Comparison of ENCODE assay signal across 11 cellular contexts in the genomic region with DNA sequence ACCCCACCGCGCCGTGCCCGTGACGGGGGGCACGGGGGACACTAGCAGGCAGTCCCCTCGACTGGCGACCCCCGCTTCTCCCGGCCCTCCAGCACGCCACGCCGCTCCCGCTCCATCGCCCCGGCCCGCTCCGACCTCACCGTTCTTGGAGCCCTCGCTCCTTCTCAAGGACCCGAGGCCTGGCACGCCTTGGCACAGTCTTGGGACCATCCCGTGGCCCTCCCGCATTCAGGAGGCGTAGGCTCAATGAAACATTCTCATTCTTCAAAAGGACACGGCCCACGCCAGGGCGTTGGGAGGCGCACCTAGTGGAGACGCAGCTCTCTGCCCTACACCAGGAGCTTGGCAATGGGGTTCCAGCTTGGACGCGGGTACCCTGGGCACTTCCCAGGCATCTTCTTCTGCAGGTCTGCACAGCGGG. TPM values are rescaled to one million over a fixed set of nuclear protein-coding genes. Genes with fewer than 3 reads are reported as not detected.
A peak's percentile ranks its signal among the peaks of the same experiment; 100 is the strongest.
DNase-seq lines count a peak whose midpoint lies in the region; ATAC-seq and TF ChIP-seq lines count a peak whose summit lies in the region.
"Had no signal": no experiment of that assay in that cellular context is flagged by ENCODE, and none has a peak within 500 bp of the region (broad histone marks: within the 10 kb centered on the region; RNA-seq: fewer than 3 reads in every experiment).

No MANE protein-coding gene starts in this region.

- H3K9me3 ChIP-seq in CD4-positive, CD25-positive, alpha-beta regulatory T cell (ENCODE audit: control insufficient read depth in 2 of 2, low read length in 2 of 2): no peaks in the 10 kb centered on the region
- H3K9me3 ChIP-seq in HUES6 (ENCODE audit: control insufficient read depth, insufficient read depth, low read depth, low read length): no peaks in the 10 kb centered on the region
- no peaks in the 10 kb centered on the region for H3K9me3 ChIP-seq in neural progenitor cell (ENCODE audit: low read depth)

- peaks cover 23% of the 10 kb centered on the region for H3K36me3 ChIP-seq in CD4-positive, CD25-positive, alpha-beta regulatory T cell (ENCODE audit: control insufficient read depth, insufficient read depth, low read length)
- H3K36me3 ChIP-seq in HUES6 (ENCODE audit: control insufficient read depth, insufficient read depth, low read length) (peaks cover 26% of the 10 kb centered on the region), neural progenitor cell (no peaks in the 10 kb centered on the region)

- H3K27me3 ChIP-seq in CD4-positive, CD25-positive, alpha-beta regulatory T cell (ENCODE audit: control insufficient read depth, insufficient read depth, low read length): no peaks in the 10 kb centered on the region
- peaks cover 18% of the 10 kb centered on the region for H3K27me3 ChIP-seq in HUES6 (ENCODE audit: control insufficient read depth, insufficient read depth, low read length)
- H3K27me3 ChIP-seq in neural progenitor cell: peaks cover 14% of the 10 kb centered on the region

- no peaks in the 10 kb centered on the region for H3K4me1 ChIP-seq in CD4-positive, CD25-positive, alpha-beta regulatory T cell (ENCODE audit: control insufficient read depth, insufficient read depth, low read length, poor library complexity, severe bottlenecking)
- H3K4me1 ChIP-seq in HUES6 (ENCODE audit: control insufficient read depth, insufficient read depth, low read length) (peaks cover 4% of the 10 kb centered on the region; the same call in 1 of the 2 replicates), neural progenitor cell (peaks cover 22% of the 10 kb centered on the region)

- no peak for DNase-seq in CD4-positive, CD25-positive, alpha-beta regulatory T cell
- DNase-seq in cerebellum (ENCODE audit: low spot score) (peak; percentile 43), neural progenitor cell (ENCODE audit: low spot score) (peak; percentile 38), cerebellar nuclear complex (lab: John Stamatoyannopoulos, UW) (no peak), NCI-H128 (lab: John Stamatoyannopoulos, UW; ENCODE audit: unreplicated experiment) (no peak), SHP77 (lab: John Stamatoyannopoulos, UW) (no peak)
- DNase-seq: activated CD4-positive, alpha-beta T cell treated with anti-CD3 and anti-CD28 coated beads, Interleukin-2, amount 50 U/mL, for 48 hours; stimulated activated CD4-positive, alpha-beta T cell treated with anti-CD3 and anti-CD28 coated beads, Interleukin-4, amount 100 ng/mL, for 24 hours had no signal

- H3K4me3 ChIP-seq in CD4-positive, CD25-positive, alpha-beta regulatory T cell (ENCODE audit: low read depth, low read length): no peak overlapping the region
- H3K4me3 ChIP-seq in HUES6 (ENCODE audit: low read depth, low read length) (peak overlapping the region; percentile 41), neural progenitor cell (peak overlapping the region; percentile 50)

- H2AFZ ChIP-seq in neural progenitor cell (replicated peaks): peak overlapping the region; percentile 45

- no peaks in the 10 kb centered on the region for H3K9me3 Mint-ChIP-seq in CD4-positive, CD25-positive, alpha-beta regulatory T cell
- H3K9me3 Mint-ChIP-seq in neural progenitor cell: no peaks in the 10 kb centered on the region

- H3K27ac ChIP-seq in CD4-positive, CD25-positive, alpha-beta regulatory T cell (ENCODE audit: insufficient read depth, low read length, poor library complexity, severe bottlenecking): no peak overlapping the region
- H3K27ac ChIP-seq in HUES6 (ENCODE audit: low read depth, low read length) (no peak overlapping the region), neural progenitor cell (no peak overlapping the region)
- H3K27ac ChIP-seq: KMS-11 had no signal

- TF ChIP-seq CTCF in neural progenitor cell (IDR thresholded peaks at IDR 0.05): no peak

- no peaks in the 10 kb centered on the region for H3K36me3 Mint-ChIP-seq in CD4-positive, CD25-positive, alpha-beta regulatory T cell
- H3K36me3 Mint-ChIP-seq in neural progenitor cell: peaks cover 2% of the 10 kb centered on the region

- H3K9ac ChIP-seq in HUES6 (ENCODE audit: low read length) (no peak overlapping the region), neural progenitor cell (no peak overlapping the region)
- H3K9ac ChIP-seq: KMS-11 had no signal

- no peak for ATAC-seq in CD4-positive, CD25-positive, alpha-beta regulatory T cell (ENCODE audit: low read depth in 2 of 2)
- ATAC-seq in HG03095 (IDR thresholded peaks at IDR 0.05; ENCODE audit: unreplicated experiment): no peak

- H3K4me1 Mint-ChIP-seq in CD4-positive, CD25-positive, alpha-beta regulatory T cell: peaks cover 0 to 14% (median 6%) of the 10 kb centered on the region in 4 donors
- peaks cover 11% of the 10 kb centered on the region for H3K4me1 Mint-ChIP-seq in neural progenitor cell

- peaks cover 27% of the 10 kb centered on the region for H3F3A ChIP-seq in neural progenitor cell (ENCODE audit: low read depth)

- peak overlapping the region; percentile 41 to 78 (median 66) for H3K4me3 Mint-ChIP-seq in CD4-positive, CD25-positive, alpha-beta regulatory T cell
- H3K4me3 Mint-ChIP-seq in neural progenitor cell: peak overlapping the region; percentile 90

- H3K4me2 ChIP-seq in neural progenitor cell: peak overlapping the region; percentile 87
- H3K4me2 ChIP-seq: KMS-11 had no signal

- no peaks in the 10 kb centered on the region for H3K79me2 ChIP-seq in neural progenitor cell (ENCODE audit: low read depth)

- peaks cover 36% of the 10 kb centered on the region for H4K20me1 ChIP-seq in neural progenitor cell (ENCODE audit: low read depth)

- peaks cover 39% of the 10 kb centered on the region for H3K27me3 Mint-ChIP-seq in CD4-positive, CD25-positive, alpha-beta regulatory T cell
- peaks cover 6% of the 10 kb centered on the region for H3K27me3 Mint-ChIP-seq in neural progenitor cell (ENCODE audit: insufficient read depth, low read depth)

- no peak overlapping the region for H3K27ac Mint-ChIP-seq in CD4-positive, CD25-positive, alpha-beta regulatory T cell
- no peak overlapping the region for H3K27ac Mint-ChIP-seq in neural progenitor cell

RNA-seq across cellular contexts. Expression of gene CERS1, which starts 0.5 kb away (rescaled TPM):
- not detected for total RNA-seq in CD4-positive, CD25-positive, alpha-beta regulatory T cell
- not detected for polyA plus RNA-seq in CD4-positive, CD25-positive, alpha-beta regulatory T cell
- 19.1 TPM for total RNA-seq in cerebellum
- 1.9 and 7.6 TPM in 2 replicates for total RNA-seq in neural progenitor cell (ENCODE audit: low replicate concordance)

RNA-seq across cellular contexts. Expression of gene COPE, which starts 22.8 kb away (rescaled TPM):
- total RNA-seq in CD4-positive, CD25-positive, alpha-beta regulatory T cell: 165 TPM
- 100 to 1,000 TPM; 218 to 314 (median 273) TPM for polyA plus RNA-seq in CD4-positive, CD25-positive, alpha-beta regulatory T cell
- total RNA-seq in cerebellum (58.3 TPM), neural progenitor cell (ENCODE audit: low replicate concordance) (95.2 and 225 TPM in 2 replicates)

RNA-seq across cellular contexts. Expression of gene DDX49, which starts 23.1 kb away (rescaled TPM):
- total RNA-seq in CD4-positive, CD25-positive, alpha-beta regulatory T cell: 48.0 TPM
- polyA plus RNA-seq in CD4-positive, CD25-positive, alpha-beta regulatory T cell: 10 to 100 TPM; 21.6 to 30.9 (median 26.4) TPM
- 32.2 TPM for total RNA-seq in cerebellum
- 19.9 and 23.4 TPM in 2 replicates for total RNA-seq in neural progenitor cell (ENCODE audit: low replicate concordance)

RNA-seq across cellular contexts. Expression of gene HOMER3, which starts 44.6 kb away (rescaled TPM):
- 3.6 TPM for total RNA-seq in CD4-positive, CD25-positive, alpha-beta regulatory T cell
- polyA plus RNA-seq in CD4-positive, CD25-positive, alpha-beta regulatory T cell: 1 to 10 TPM; 2.8 to 3.9 (median 3.3) TPM
- total RNA-seq in cerebellum: 20.7 TPM
- total RNA-seq in neural progenitor cell (ENCODE audit: low replicate concordance): 28.2 and 66.9 TPM in 2 replicates

Comparison
In these comparisons a context has a peak if more than half of its experiments do, and no peak if none do; other contexts are left out.
1. DNase-seq: peak in cerebellum (single experiment) and neural progenitor cell (single experiment); none in CD4-positive, CD25-positive, alpha-beta regulatory T cell (0 of 3), cerebellar nuclear complex (0 of 2), NCI-H128 (single experiment) and SHP77 (0 of 2).